ENCODE assay signal across 5 cellular contexts in the genomic region with DNA sequence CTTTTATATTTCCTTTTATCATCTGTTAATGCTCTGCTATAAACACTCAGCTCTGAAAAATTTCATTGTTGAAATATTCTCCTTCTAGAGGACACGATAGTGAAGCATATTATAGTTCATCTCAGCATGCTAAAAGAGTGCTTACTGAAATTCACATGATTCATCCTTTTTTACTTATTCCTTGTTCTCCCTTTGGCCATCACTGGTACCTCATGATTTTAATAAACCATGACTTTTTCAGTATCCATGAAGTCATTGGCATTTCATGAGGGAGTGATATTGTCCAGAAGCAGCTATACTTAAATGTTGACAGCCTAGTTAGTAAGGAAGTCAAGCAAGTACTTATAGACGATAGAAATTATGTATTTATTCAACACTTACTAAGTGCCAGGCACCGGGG.
"Had no signal": no experiment of that assay in that cellular context is flagged by ENCODE, and none has a peak within 500 bp of the region (broad histone marks: within the 10 kb centered on the region; RNA-seq: fewer than 3 reads in every experiment).

No MANE protein-coding gene starts in this region.

- H3K4me2 ChIP-seq: GM23338 had no signal

- H3K4me3 ChIP-seq: GM23338 had no signal

- H2AFZ ChIP-seq: GM23338 had no signal

- ATAC-seq: GM23338, HepG2 had no signal

- H3K27ac ChIP-seq: HL-60 had no signal

- DNase-seq: H9, HCEC 1CT had no signal
